11 cellular contexts compared by ENCODE assay signal in the genomic region with DNA sequence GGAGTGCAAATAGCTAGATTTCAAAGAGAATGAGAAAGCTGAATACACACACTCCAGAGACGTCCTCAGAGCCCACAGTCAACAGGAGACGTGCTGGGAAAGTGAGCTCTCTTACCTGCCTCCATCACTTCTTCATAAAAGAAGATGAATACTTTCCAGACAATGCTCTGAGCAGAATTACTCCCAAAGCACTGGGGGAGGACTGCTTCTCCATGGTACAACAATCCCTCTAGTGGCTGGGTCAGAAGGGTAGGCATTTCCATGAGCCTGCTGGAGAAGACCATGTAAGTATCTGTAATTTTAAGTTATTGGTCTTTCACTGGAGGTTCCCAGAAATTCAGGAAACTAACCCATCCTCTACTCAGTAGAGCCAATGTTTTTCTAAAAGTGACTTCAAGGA.
DNase-seq lines count a peak whose midpoint lies in the region; ATAC-seq and TF ChIP-seq lines count a peak whose summit lies in the region.
"Had no signal": no experiment of that assay in that cellular context is flagged by ENCODE, and none has a peak within 500 bp of the region (broad histone marks: within the 10 kb centered on the region; RNA-seq: fewer than 3 reads in every experiment).

No MANE protein-coding gene starts in this region.

- peaks cover 0 to 15% (median 4%) of the 10 kb centered on the region in 11 donors for H3K9me3 Mint-ChIP-seq in naive thymus-derived CD4-positive, alpha-beta T cell
- H3K9me3 Mint-ChIP-seq: stimulated activated memory B cell treated with anti-CD40 and anti-IgM and Interleukin-4, amounts not matched to agents 10 μg/mL and 1 μg/mL and 100 μg/mL, for 72 hours had no signal

- no peak overlapping the region for H2BK15ac ChIP-seq in mesenchymal stem cell (ENCODE audit: low read depth, poor library complexity, severe bottlenecking)

- H3K27me3 ChIP-seq in mesenchymal stem cell (ENCODE audit: control insufficient read depth in 1 of 2, insufficient read depth in 1 of 2, low read length in 2 of 2): no peaks in the 10 kb centered on the region
- no peaks in the 10 kb centered on the region for H3K27me3 ChIP-seq in naive thymus-derived CD4-positive, alpha-beta T cell (ENCODE audit: control insufficient read depth in 2 of 2, insufficient read depth in 2 of 2, low read length in 2 of 2)

- WGBS in mesenchymal stem cell: 69% methylated on average over 2 of the region's 2 CpGs

- TF ChIP-seq POLR2A in NB4 (IDR thresholded peaks at IDR 0.05; ENCODE audit: extremely low read depth, insufficient read length): no peak

- H3K18ac ChIP-seq in mesenchymal stem cell (ENCODE audit: low read depth in 1 of 2, low read length in 2 of 2): no peak overlapping the region

- H3K4me1 ChIP-seq in mesenchymal stem cell (ENCODE audit: control insufficient read depth, insufficient read depth, low read depth, low read length): no peaks in the 10 kb centered on the region
- no peaks in the 10 kb centered on the region for H3K4me1 ChIP-seq in naive thymus-derived CD4-positive, alpha-beta T cell (ENCODE audit: control insufficient read depth in 2 of 2, insufficient read depth in 2 of 2, low read length in 2 of 2)

- TF ChIP-seq CTCF in NB4 (IDR thresholded peaks at IDR 0.05; ENCODE audit: low read depth, low read length): no peak

- no peak for ATAC-seq in HG02763 (IDR thresholded peaks at IDR 0.05; ENCODE audit: unreplicated experiment)
- ATAC-seq in naive thymus-derived CD4-positive, alpha-beta T cell: no peak
- ATAC-seq: activated CD8-positive, alpha-beta T cell treated with anti-CD3 and anti-CD28 coated beads, Interleukin-2, amount 10 ng/mL, durations not matched to agents 7 days and 5 days; stimulated activated memory B cell treated with anti-CD40 and anti-IgM and Interleukin-4, amounts not matched to agents 10 μg/mL and 1 μg/mL and 100 μg/mL, for 72 hours had no signal

- no peak overlapping the region for H4K8ac ChIP-seq in mesenchymal stem cell (ENCODE audit: low read length)

- H3K4me3 ChIP-seq in NB4 (ENCODE audit: low read depth, low read length): no peak overlapping the region
- no peak overlapping the region for H3K4me3 ChIP-seq in mesenchymal stem cell (ENCODE audit: insufficient read depth in 1 of 2, low read depth in 1 of 2, low read length in 2 of 2)
- H3K4me3 ChIP-seq in naive thymus-derived CD4-positive, alpha-beta T cell (ENCODE audit: low read length): no peak overlapping the region

- H4K91ac ChIP-seq in mesenchymal stem cell (ENCODE audit: low read length): no peak overlapping the region

- no peak overlapping the region for H2AFZ ChIP-seq in mesenchymal stem cell (ENCODE audit: low read depth, low read length)

- H2BK12ac ChIP-seq in mesenchymal stem cell (ENCODE audit: low read length in 2 of 2): no peak overlapping the region

- H3K9ac ChIP-seq in mesenchymal stem cell (ENCODE audit: low read length): peak overlapping the region; percentile 66

- POLR2A ChIA-PET in naive thymus-derived CD4-positive, alpha-beta T cell (lab: Charles Lee): no interaction called here

- no peak overlapping the region for H3K4me2 ChIP-seq in mesenchymal stem cell (ENCODE audit: low read length, poor library complexity, severe bottlenecking)

- no peak overlapping the region for H2BK120ac ChIP-seq in mesenchymal stem cell (ENCODE audit: low read depth, low read length)

- no peak overlapping the region for H3K27ac Mint-ChIP-seq in naive thymus-derived CD4-positive, alpha-beta T cell
- H3K27ac Mint-ChIP-seq: activated CD8-positive, alpha-beta T cell treated with anti-CD3 and anti-CD28 coated beads, Interleukin-2, amount 10 ng/mL, durations not matched to agents 7 days and 5 days; stimulated activated memory B cell treated with anti-CD40 and anti-IgM and Interleukin-4, amounts not matched to agents 10 μg/mL and 1 μg/mL and 100 μg/mL, for 72 hours had no signal

- H3K4me3 Mint-ChIP-seq in naive thymus-derived CD4-positive, alpha-beta T cell: no peak overlapping the region
- H3K4me3 Mint-ChIP-seq: activated CD8-positive, alpha-beta T cell treated with anti-CD3 and anti-CD28 coated beads, Interleukin-2, amount 10 ng/mL, durations not matched to agents 7 days and 5 days; stimulated activated memory B cell treated with anti-CD40 and anti-IgM and Interleukin-4, amounts not matched to agents 10 μg/mL and 1 μg/mL and 100 μg/mL, for 72 hours had no signal

- CTCF ChIA-PET in naive thymus-derived CD4-positive, alpha-beta T cell (lab: Charles Lee): no interaction called here

- H3K9me3 ChIP-seq in mesenchymal stem cell (ENCODE audit: control insufficient read depth, low read length): peaks cover 4% of the 10 kb centered on the region
- no peaks in the 10 kb centered on the region for H3K9me3 ChIP-seq in naive thymus-derived CD4-positive, alpha-beta T cell (ENCODE audit: control insufficient read depth in 2 of 3, low read length in 3 of 3)

- intact Hi-C loops in naive thymus-derived CD4-positive, alpha-beta T cell (cut with micrococcal nuclease): no loop called here

- H3K23ac ChIP-seq in mesenchymal stem cell (ENCODE audit: low read length in 2 of 2): no peak overlapping the region

- no peak overlapping the region for H3K27ac ChIP-seq in mesenchymal stem cell (ENCODE audit: low read length, poor library complexity, severe bottlenecking)
- H3K27ac ChIP-seq in naive thymus-derived CD4-positive, alpha-beta T cell (ENCODE audit: low read depth, low read length): no peak overlapping the region

- no peaks in the 10 kb centered on the region for H3K36me3 ChIP-seq in mesenchymal stem cell (ENCODE audit: control insufficient read depth in 1 of 2, insufficient read depth in 2 of 2, low read depth in 1 of 2, low read length in 2 of 2)
- H3K36me3 ChIP-seq in naive thymus-derived CD4-positive, alpha-beta T cell (ENCODE audit: control insufficient read depth in 2 of 3, insufficient read depth in 3 of 3, low read length in 3 of 3): no peaks in the 10 kb centered on the region

- no peaks in the 10 kb centered on the region for H3K4me1 Mint-ChIP-seq in naive thymus-derived CD4-positive, alpha-beta T cell
- H3K4me1 Mint-ChIP-seq: stimulated activated memory B cell treated with anti-CD40 and anti-IgM and Interleukin-4, amounts not matched to agents 10 μg/mL and 1 μg/mL and 100 μg/mL, for 72 hours had no signal

- peaks cover 0 to 24% (median 8%) of the 10 kb centered on the region in 5 donors for H3K27me3 Mint-ChIP-seq in naive thymus-derived CD4-positive, alpha-beta T cell

- H3K4ac ChIP-seq in mesenchymal stem cell (ENCODE audit: low read depth in 1 of 2, low read length in 2 of 2): no peak overlapping the region

- DNase-seq in EH (ENCODE audit: low read depth) (peak; percentile 59), NB4 (ENCODE audit: low read depth) (peak; percentile 21), cerebellar cortex (ENCODE audit: low spot score) (peak; percentile 29), mesenchymal stem cell (peak; percentile 57), NCI-H1092 (lab: John Stamatoyannopoulos, UW) (no peak)
- no peak for DNase-seq in stimulated activated CD4-positive, alpha-beta T cell treated with anti-CD3 and anti-CD28 coated beads, Interleukin-12 subunit alpha, Interleukin-12 subunit beta, amount 100 ng/mL, for 4 hours
- DNase-seq in naive thymus-derived CD4-positive, alpha-beta T cell: no peak
- DNase-seq: activated CD8-positive, alpha-beta T cell treated with anti-CD3 and anti-CD28 coated beads, Interleukin-2, amount 10 ng/mL, durations not matched to agents 7 days and 5 days; NCI-H1694 treated with DMSO at 0.1 percent for 48 hours had no signal

- no peak overlapping the region for H3K14ac ChIP-seq in mesenchymal stem cell (ENCODE audit: low read length in 2 of 2)

- H2AK5ac ChIP-seq in mesenchymal stem cell (ENCODE audit: low read length, severe bottlenecking): no peak overlapping the region

- peaks cover 0 to 4% (median 0%) of the 10 kb centered on the region in 5 donors for H3K36me3 Mint-ChIP-seq in naive thymus-derived CD4-positive, alpha-beta T cell
- H3K36me3 Mint-ChIP-seq: stimulated activated memory B cell treated with anti-CD40 and anti-IgM and Interleukin-4, amounts not matched to agents 10 μg/mL and 1 μg/mL and 100 μg/mL, for 72 hours had no signal

- no peaks in the 10 kb centered on the region for H3K79me1 ChIP-seq in mesenchymal stem cell (replicated peaks; ENCODE audit: low read length, poor library complexity, severe bottlenecking)

- no peak overlapping the region for H2BK5ac ChIP-seq in mesenchymal stem cell (ENCODE audit: low read depth, low read length, poor library complexity, severe bottlenecking)

Comparison
In these comparisons a context has a peak if more than half of its experiments do, and no peak if none do; other contexts are left out.
1. DNase-seq: peak in EH (single experiment), NB4 (single experiment), cerebellar cortex (single experiment) and mesenchymal stem cell (single experiment); none in NCI-H1092 (single experiment), stimulated activated CD4-positive, alpha-beta T cell treated with anti-CD3 and anti-CD28 coated beads, Interleukin-12 subunit alpha, Interleukin-12 subunit beta, amount 100 ng/mL, for 4 hours (single experiment) and naive thymus-derived CD4-positive, alpha-beta T cell (0 of 9).